Comparison of ENCODE assay signal across 1 cellular context in genomic region chr3:143974877-143975238, GRCh38.
TF ChIP-seq lines count a peak whose summit lies in the region.

No MANE protein-coding gene starts in this region.

TF ChIP-seq in HepG2, 621 proteins besides CTCF, POLR2A, EP300 and RAD21 (continued from another document):
- TF ChIP-seq, protein P1, sequence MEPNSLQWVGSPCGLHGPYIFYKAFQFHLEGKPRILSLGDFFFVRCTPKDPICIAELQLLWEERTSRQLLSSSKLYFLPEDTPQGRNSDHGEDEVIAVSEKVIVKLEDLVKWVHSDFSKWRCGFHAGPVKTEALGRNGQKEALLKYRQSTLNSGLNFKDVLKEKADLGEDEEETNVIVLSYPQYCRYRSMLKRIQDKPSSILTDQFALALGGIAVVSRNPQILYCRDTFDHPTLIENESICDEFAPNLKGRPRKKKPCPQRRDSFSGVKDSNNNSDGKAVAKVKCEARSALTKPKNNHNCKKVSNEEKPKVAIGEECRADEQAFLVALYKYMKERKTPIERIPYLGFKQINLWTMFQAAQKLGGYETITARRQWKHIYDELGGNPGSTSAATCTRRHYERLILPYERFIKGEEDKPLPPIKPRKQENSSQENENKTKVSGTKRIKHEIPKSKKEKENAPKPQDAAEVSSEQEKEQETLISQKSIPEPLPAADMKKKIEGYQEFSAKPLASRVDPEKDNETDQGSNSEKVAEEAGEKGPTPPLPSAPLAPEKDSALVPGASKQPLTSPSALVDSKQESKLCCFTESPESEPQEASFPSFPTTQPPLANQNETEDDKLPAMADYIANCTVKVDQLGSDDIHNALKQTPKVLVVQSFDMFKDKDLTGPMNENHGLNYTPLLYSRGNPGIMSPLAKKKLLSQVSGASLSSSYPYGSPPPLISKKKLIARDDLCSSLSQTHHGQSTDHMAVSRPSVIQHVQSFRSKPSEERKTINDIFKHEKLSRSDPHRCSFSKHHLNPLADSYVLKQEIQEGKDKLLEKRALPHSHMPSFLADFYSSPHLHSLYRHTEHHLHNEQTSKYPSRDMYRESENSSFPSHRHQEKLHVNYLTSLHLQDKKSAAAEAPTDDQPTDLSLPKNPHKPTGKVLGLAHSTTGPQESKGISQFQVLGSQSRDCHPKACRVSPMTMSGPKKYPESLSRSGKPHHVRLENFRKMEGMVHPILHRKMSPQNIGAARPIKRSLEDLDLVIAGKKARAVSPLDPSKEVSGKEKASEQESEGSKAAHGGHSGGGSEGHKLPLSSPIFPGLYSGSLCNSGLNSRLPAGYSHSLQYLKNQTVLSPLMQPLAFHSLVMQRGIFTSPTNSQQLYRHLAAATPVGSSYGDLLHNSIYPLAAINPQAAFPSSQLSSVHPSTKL (CRISPR knock-in tag; IDR thresholded peaks at IDR 0.05) = no peak
- TF ChIP-seq PHF21A (CRISPR knock-in tag; IDR thresholded peaks at IDR 0.05) (no peak), MIER3 (CRISPR knock-in tag; IDR thresholded peaks at IDR 0.05; ENCODE audit: borderline replicate concordance) (no peak), ZNF33A (CRISPR knock-in tag; IDR thresholded peaks at IDR 0.05; ENCODE audit: borderline replicate concordance) (no peak), ZNF225 (CRISPR knock-in tag; IDR thresholded peaks at IDR 0.05) (no peak), RXRB (CRISPR knock-in tag; IDR thresholded peaks at IDR 0.05; ENCODE audit: borderline replicate concordance) (no peak)
